Comparison of ENCODE assay signal across 15 cellular contexts in the genomic region with DNA sequence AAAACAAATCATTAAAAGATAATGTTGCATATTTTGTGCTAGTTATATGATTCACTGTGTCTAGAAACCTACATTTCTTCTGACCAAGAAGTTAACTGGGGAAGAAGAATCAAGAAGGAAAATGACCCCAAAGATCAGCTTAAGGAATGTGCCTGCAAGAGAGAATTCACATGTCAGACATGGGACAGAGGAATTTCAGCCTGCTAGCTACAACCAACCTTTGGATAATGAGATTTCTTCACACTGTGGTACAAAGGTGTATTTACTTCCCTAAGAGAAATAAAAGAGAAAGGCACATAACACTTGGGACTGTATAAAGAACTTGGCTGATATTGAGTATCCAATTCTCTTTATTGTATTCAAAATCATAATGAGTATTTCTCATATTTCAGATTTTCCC. TPM values are rescaled to one million over a fixed set of nuclear protein-coding genes. Genes with fewer than 3 reads are reported as not detected.
DNase-seq lines count a peak whose midpoint lies in the region; TF ChIP-seq lines count a peak whose summit lies in the region.
"Had no signal": no experiment of that assay in that cellular context is flagged by ENCODE, and none has a peak within 500 bp of the region (broad histone marks: within the 10 kb centered on the region; RNA-seq: fewer than 3 reads in every experiment).

No MANE protein-coding gene starts in this region.

- TF ChIP-seq CTCF in epithelial cell of proximal tubule (conservative IDR thresholded peaks at IDR 0.05; ENCODE audit: low read depth, low read length) (no peak), retinal pigment epithelial cell (conservative IDR thresholded peaks at IDR 0.05; ENCODE audit: low read depth, low read length) (no peak)

- peak; percentile 79 for DNase-seq in EH (ENCODE audit: low read depth)
- peak; percentile 7 for DNase-seq in LHCN-M2 (ENCODE audit: low read depth)
- DNase-seq in epithelial cell of proximal tubule (ENCODE audit: low read depth): peak; percentile 25
- peak; percentile 42 for DNase-seq in retinal pigment epithelial cell (ENCODE audit: low read depth)
- no peak for DNase-seq in putamen (ENCODE audit: low spot score)
- no peak for DNase-seq in NCI-H526 treated with DMSO at 0.1 percent for 48 hours (lab: John Stamatoyannopoulos, UW)
- DNase-seq in NCI-H1694 treated with DMSO at 0.1 percent for 48 hours (lab: John Stamatoyannopoulos, UW): no peak
- DNase-seq: AML-193, MG63, NCI-H1092, NCI-H146, NCI-H2081 treated with DMSO at 0.1 percent for 48 hours, NCI-H510A, NCI-H82, PC-9 had no signal

- H3K4me3 ChIP-seq in epithelial cell of proximal tubule (ENCODE audit: low read depth, low read length): no peak overlapping the region
- no peak overlapping the region for H3K4me3 ChIP-seq in retinal pigment epithelial cell (ENCODE audit: low read length)
- H3K4me3 ChIP-seq: MG63, PC-9 had no signal

RNA-seq across cellular contexts. Expression of gene ELL2, which starts 39.6 kb away (rescaled TPM):
- total RNA-seq in LHCN-M2 (2014; rRNA removed) (76.3 and 84.1 TPM in 2 replicates), epithelial cell of proximal tubule (32.0 and 52.8 TPM in 2 replicates)
- 38.7 TPM for polyA plus RNA-seq in LHCN-M2 (2012)

Comparison
In these comparisons a context has a peak if more than half of its experiments do, and no peak if none do; other contexts are left out.
1. DNase-seq: peak in EH (single experiment), LHCN-M2 (single experiment), epithelial cell of proximal tubule (single experiment) and retinal pigment epithelial cell (single experiment); none in putamen (single experiment), NCI-H526 treated with DMSO at 0.1 percent for 48 hours (single experiment) and NCI-H1694 treated with DMSO at 0.1 percent for 48 hours (single experiment).